ENCODE assay signal across 8 cellular contexts in the genomic region with DNA sequence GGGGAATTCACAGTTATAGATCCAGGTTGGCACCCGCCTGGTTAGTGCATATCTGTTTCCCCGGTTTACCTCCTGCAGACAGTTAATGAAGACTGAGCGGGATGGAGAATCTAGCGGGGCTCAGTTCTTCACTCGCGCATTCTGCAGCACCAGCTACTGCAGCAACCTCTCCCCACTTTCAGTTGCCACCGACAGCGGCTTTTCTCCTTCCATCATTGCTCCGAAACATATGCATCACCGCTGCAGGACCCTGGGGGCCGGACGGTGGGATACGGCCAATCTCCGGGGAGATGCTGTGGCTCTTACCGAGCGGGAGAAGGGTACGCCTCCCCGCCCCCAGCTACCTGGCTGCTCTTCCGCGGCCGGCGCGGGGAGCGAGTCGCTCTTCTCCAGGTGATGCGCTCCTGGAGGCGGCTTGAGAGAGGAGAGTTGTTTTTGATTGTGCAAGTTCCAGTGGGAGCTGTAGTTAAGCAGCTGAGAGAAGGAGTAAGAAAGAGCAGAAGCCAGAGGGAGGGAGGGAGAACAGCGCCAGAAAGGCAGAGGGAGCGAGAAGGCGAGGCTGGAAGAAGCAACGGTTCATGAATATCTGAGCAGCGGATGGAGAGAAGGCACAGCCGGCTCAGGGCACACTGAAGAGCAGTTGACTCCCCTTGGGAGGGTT. TPM values are rescaled to one million over a fixed set of nuclear protein-coding genes. Genes with fewer than 3 reads are reported as not detected.
DNase-seq lines count a peak whose midpoint lies in the region; ATAC-seq, FAIRE-seq and TF ChIP-seq lines count a peak whose summit lies in the region.

SGK1 (minus strand) TSS at position 642 of the 661 bp plus-strand sequence. CDS start 652 bp downstream, outside the sequence.

- H3K4me3 ChIP-seq in AG09309 (ENCODE audit: control insufficient read depth, low read depth, low read length): peak within 1 kb of the TSS; percentile 68
- peak within 1 kb of the TSS; percentile 36 for H3K4me3 ChIP-seq in HEK293 (ENCODE audit: low read depth, low read length)
- peak within 1 kb of the TSS; percentile 33 to 80 (median 79) for H3K4me3 ChIP-seq in keratinocyte (ENCODE audit: control insufficient read depth in 2 of 3, extremely low read depth in 1 of 3, insufficient read depth in 2 of 3, low read depth in 1 of 3, low read length in 3 of 3)
- H3K4me3 ChIP-seq in skeletal muscle satellite cell (ENCODE audit: low read length): peak within 1 kb of the TSS; percentile 77

- H3K27ac ChIP-seq in HEK293 (ENCODE audit: extremely low read depth, low read depth, low read length): no peak within 1 kb of the TSS
- peak within 1 kb of the TSS; percentile 32 for H3K27ac ChIP-seq in VCaP
- H3K27ac ChIP-seq in cingulate gyrus (ENCODE audit: low read depth, low read length): peak within 1 kb of the TSS; percentile 92
- no peak within 1 kb of the TSS for H3K27ac ChIP-seq in keratinocyte (ENCODE audit: control insufficient read depth, insufficient read depth, low read length)

- CTCF ChIA-PET in HEK293 (lab: Yijun Ruan, JAX): interaction anchor here (0.5 to 1.1 kb wide), 4 partner anchors 12 to 138 kb away, joined by 3 to 5 read pairs (median 3); no protein-coding TSS in a partner anchor

- POLR2A ChIA-PET in HEK293 (lab: Yijun Ruan, JAX): no interaction called here

- dilution Hi-C loops in keratinocyte (cut with MboI; ENCODE audit: extremely low pct_ligation_motif_present, low sequenced_read_pairs): no loop called here

- DNase-seq in AG09309 (ENCODE audit: low read depth): no peak
- DNase-seq in keratinocyte (ENCODE audit: low read depth, low spot score): no peak
- no peak for DNase-seq in NAMALWA (ENCODE audit: low spot score)

- no peaks in the 10 kb centered on the region for H3K36me3 ChIP-seq in HEK293 (ENCODE audit: control insufficient read depth in 2 of 2, insufficient read depth in 1 of 2, low read length in 2 of 2)
- no peaks in the 10 kb centered on the region for H3K36me3 ChIP-seq in keratinocyte (ENCODE audit: control insufficient read depth in 2 of 2, extremely low read depth in 1 of 2, insufficient read depth in 2 of 2, low read length in 2 of 2)
- no peaks in the 10 kb centered on the region for H3K36me3 ChIP-seq in skeletal muscle satellite cell (ENCODE audit: insufficient read depth, low read length)

- H4K20me1 ChIP-seq in keratinocyte (ENCODE audit: control insufficient read depth, extremely low read depth, insufficient read depth, low read length): no peaks in the 10 kb centered on the region

- peak within 1 kb of the TSS; percentile 18 for H3K9ac ChIP-seq in keratinocyte (ENCODE audit: control insufficient read depth, extremely low read depth, insufficient read depth, low read length)
- H3K9ac ChIP-seq in skeletal muscle satellite cell (ENCODE audit: low read depth, low read length): peak within 1 kb of the TSS; percentile 62

- peak; percentile 60 for FAIRE-seq in keratinocyte (lab: Jason Lieb, UNC)

- no peak for ATAC-seq in HG03097 (IDR thresholded peaks at IDR 0.05; ENCODE audit: low FRiP score, unreplicated experiment)

- H3K9me3 ChIP-seq in HEK293 (ENCODE audit: control insufficient read depth, insufficient read depth, low read depth, low read length): no peaks in the 10 kb centered on the region
- H3K9me3 ChIP-seq in keratinocyte (ENCODE audit: control insufficient read depth, low read depth, low read length): no peaks in the 10 kb centered on the region
- H3K9me3 ChIP-seq in skeletal muscle satellite cell (replicated peaks; ENCODE audit: low read length): no peaks in the 10 kb centered on the region

- TF ChIP-seq CTCF in AG09309 (IDR thresholded peaks at IDR 0.05; ENCODE audit: control insufficient read depth, insufficient read depth, low read depth, low read length, missing control alignments) (no peak), HEK293 (tag by site-specific recombination; IDR thresholded peaks at IDR 0.05) (peak; percentile 89), VCaP (conservative IDR thresholded peaks at IDR 0.05) (peak; percentile 20), keratinocyte (optimal IDR thresholded peaks at IDR 0.05 in 1 of 3, IDR thresholded peaks at IDR 0.05 in 1 of 3, conservative IDR thresholded peaks at IDR 0.05 in 1 of 3; ENCODE audit: extremely low read depth in 1 of 3, insufficient read depth in 2 of 3, low read length in 3 of 3) (no peak)

- H3K9me1 ChIP-seq in keratinocyte (ENCODE audit: control insufficient read depth, extremely low read depth, insufficient read depth, low read length): no peaks in the 10 kb centered on the region

- H3K4me1 ChIP-seq in HEK293 (ENCODE audit: control insufficient read depth, insufficient read depth, low read length) (peaks cover 4% of the 10 kb centered on the region), keratinocyte (ENCODE audit: control insufficient read depth, extremely low read depth, insufficient read depth, low read length) (peaks cover 5% of the 10 kb centered on the region), skeletal muscle satellite cell (ENCODE audit: control insufficient read depth, insufficient read depth, low read length) (peaks cover 2% of the 10 kb centered on the region)

- H3K4me2 ChIP-seq in keratinocyte (ENCODE audit: control insufficient read depth, extremely low read depth, insufficient read depth, low read depth, low read length) (peak within 1 kb of the TSS; percentile 90), skeletal muscle satellite cell (ENCODE audit: low read length) (peak within 1 kb of the TSS; percentile 85)

- H3K27me3 ChIP-seq in keratinocyte (ENCODE audit: control insufficient read depth, extremely low read depth, insufficient read depth, low read length) (no peaks in the 10 kb centered on the region), skeletal muscle satellite cell (ENCODE audit: control insufficient read depth, insufficient read depth, low read length) (peaks cover 5% of the 10 kb centered on the region)

- H3K79me2 ChIP-seq in keratinocyte (ENCODE audit: control insufficient read depth, insufficient read depth, low read length): no peaks in the 10 kb centered on the region

- H2AFZ ChIP-seq in keratinocyte (ENCODE audit: control insufficient read depth, low read length): peak within 1 kb of the TSS; percentile 96

TF ChIP-seq in HEK293, 187 proteins besides CTCF, POLR2A, EP300 and RAD21 (continues in another document):
- peak; percentile 30; the same call in 1 of the 2 replicates for TF ChIP-seq ZNF777 (tag by site-specific recombination; IDR thresholded peaks at IDR 0.05; ENCODE audit: borderline replicate concordance)
- no peak for TF ChIP-seq ZBTB10 (tag by site-specific recombination; IDR thresholded peaks at IDR 0.05)
- no peak for TF ChIP-seq SCRT1 (tag by site-specific recombination; IDR thresholded peaks at IDR 0.05; ENCODE audit: borderline replicate concordance)
- TF ChIP-seq KLF10 (tag by site-specific recombination; IDR thresholded peaks at IDR 0.05): no peak
- TF ChIP-seq ZNF24 (tag by site-specific recombination; IDR thresholded peaks at IDR 0.05): no peak
- peak; percentile 40; the same call in 1 of the 2 replicates for TF ChIP-seq EGR2 (tag by site-specific recombination; IDR thresholded peaks at IDR 0.05; ENCODE audit: low read depth)
- TF ChIP-seq, protein P1, sequence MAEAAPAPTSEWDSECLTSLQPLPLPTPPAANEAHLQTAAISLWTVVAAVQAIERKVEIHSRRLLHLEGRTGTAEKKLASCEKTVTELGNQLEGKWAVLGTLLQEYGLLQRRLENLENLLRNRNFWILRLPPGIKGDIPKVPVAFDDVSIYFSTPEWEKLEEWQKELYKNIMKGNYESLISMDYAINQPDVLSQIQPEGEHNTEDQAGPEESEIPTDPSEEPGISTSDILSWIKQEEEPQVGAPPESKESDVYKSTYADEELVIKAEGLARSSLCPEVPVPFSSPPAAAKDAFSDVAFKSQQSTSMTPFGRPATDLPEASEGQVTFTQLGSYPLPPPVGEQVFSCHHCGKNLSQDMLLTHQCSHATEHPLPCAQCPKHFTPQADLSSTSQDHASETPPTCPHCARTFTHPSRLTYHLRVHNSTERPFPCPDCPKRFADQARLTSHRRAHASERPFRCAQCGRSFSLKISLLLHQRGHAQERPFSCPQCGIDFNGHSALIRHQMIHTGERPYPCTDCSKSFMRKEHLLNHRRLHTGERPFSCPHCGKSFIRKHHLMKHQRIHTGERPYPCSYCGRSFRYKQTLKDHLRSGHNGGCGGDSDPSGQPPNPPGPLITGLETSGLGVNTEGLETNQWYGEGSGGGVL (tag by site-specific recombination; IDR thresholded peaks at IDR 0.05): peak; percentile 82
- TF ChIP-seq ZBTB20 (tag by site-specific recombination; IDR thresholded peaks at IDR 0.05): 0 out of 2 replicates have a peak, but pooled peaks have one; percentile 5
- TF ChIP-seq ZNF138 (tag by site-specific recombination; IDR thresholded peaks at IDR 0.05; ENCODE audit: borderline replicate concordance): no peak
- TF ChIP-seq WT1 (tag by site-specific recombination; IDR thresholded peaks at IDR 0.05): no peak

RNA-seq across cellular contexts. Expression of gene SGK1, which starts in this region (rescaled TPM):
- polyA plus RNA-seq in keratinocyte: 102 to 156 TPM (median 129 TPM) in 3 replicates
- polyA plus RNA-seq in keratinocyte (2011; ENCODE audit: low read depth): 129 TPM
- 106 and 112 TPM in 2 replicates for polyA plus RNA-seq in keratinocyte (2011; cell fraction: cytosol; rRNA removed)
- 763 and 811 TPM in 2 replicates for polyA plus RNA-seq in keratinocyte (2011; cell fraction: nucleus; rRNA removed)
- 81.1 and 85.4 TPM in 2 replicates for polyA plus RNA-seq in keratinocyte (2012; ENCODE audit: low replicate concordance)
- polyA minus RNA-seq in keratinocyte: 123 to 165 TPM (median 129 TPM) in 3 replicates
- 52.0 TPM for polyA minus RNA-seq in keratinocyte (2011; cell fraction: cytosol; rRNA and poly(A)+ RNA removed)
- 284 and 442 TPM in 2 replicates for polyA minus RNA-seq in keratinocyte (2011; cell fraction: nucleus; rRNA and poly(A)+ RNA removed)
- 30.4 and 43.6 TPM in 2 replicates for total RNA-seq in skeletal muscle satellite cell (2012; rRNA removed)

Comparison
In these comparisons a context has a peak if more than half of its experiments do, and no peak if none do; other contexts are left out.
1. CTCF ChIP-seq: peak in HEK293 (single experiment) and VCaP (single experiment); none in AG09309 (single experiment) and keratinocyte (0 of 3).
2. H3K27ac ChIP-seq: peak in VCaP (single experiment) and cingulate gyrus (single experiment); none in HEK293 (single experiment) and keratinocyte (single experiment).
3. Peak in every context shown above with its lines, with median percentiles within 50 percentile points of each other: H3K4me3 ChIP-seq.